ENCODE assay signal across 11 cellular contexts in the genomic region with DNA sequence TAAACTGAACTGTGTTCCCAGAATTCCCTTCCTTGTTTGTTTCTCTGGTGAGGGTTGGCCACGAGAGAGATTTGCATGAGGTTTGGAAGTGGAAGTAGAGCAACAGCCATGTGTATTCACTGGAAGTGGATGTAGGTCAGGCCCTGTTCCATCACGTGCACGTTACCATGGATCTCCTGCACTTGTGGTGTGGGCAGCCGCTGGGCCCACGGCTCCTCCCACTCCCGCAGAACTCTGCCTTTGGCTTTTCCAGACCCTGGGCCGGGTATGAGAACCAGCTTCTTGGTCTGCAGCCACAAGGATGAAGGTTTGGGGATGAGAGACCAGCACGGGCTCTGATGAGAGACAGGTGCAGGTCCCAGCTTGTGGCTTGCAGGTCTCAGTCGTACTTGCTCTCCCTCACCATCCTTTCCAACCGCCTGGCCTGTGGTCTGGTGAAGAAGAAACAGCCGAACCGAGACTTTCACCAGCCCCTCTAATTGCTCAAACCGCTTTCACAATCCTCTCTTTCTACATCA.
DNase-seq lines count a peak whose midpoint lies in the region; ATAC-seq and TF ChIP-seq lines count a peak whose summit lies in the region.
"Had no signal": no experiment of that assay in that cellular context is flagged by ENCODE, and none has a peak within 500 bp of the region (broad histone marks: within the 10 kb centered on the region; RNA-seq: fewer than 3 reads in every experiment).

No MANE protein-coding gene starts in this region.

- H3K9me3 Mint-ChIP-seq in CD14-positive monocyte: peaks cover 0 to 3% (median 1%) of the 10 kb centered on the region in 7 donors

- peaks cover 41 to 46% of the 10 kb centered on the region in 2 donors for H3K36me3 Mint-ChIP-seq in CD14-positive monocyte

- TF ChIP-seq CTCF in CD14-positive monocyte (IDR thresholded peaks at IDR 0.05): no peak
- no peak for TF ChIP-seq CTCF in astrocyte of the spinal cord (IDR thresholded peaks at IDR 0.05; ENCODE audit: low read depth, low read length)
- no peak for TF ChIP-seq CTCF in GM10266 (IDR thresholded peaks at IDR 0.05; ENCODE audit: control insufficient read depth, insufficient read depth, low read depth, missing control alignments)

- in situ Hi-C loops in astrocyte of the spinal cord (cut with HindIII; ENCODE audit: low sequenced_read_pairs): no loop called here

- intact Hi-C loops in CD14-positive monocyte (cut with micrococcal nuclease): loop anchor here in 1 of 2 donors (10.0 kb wide), 1 partner anchor 97 kb away; a partner anchor contains a TSS
- intact Hi-C loops in Right ventricle myocardium inferior (cut with DNase I): no loop called here

- H3K27me3 Mint-ChIP-seq in CD14-positive monocyte (ENCODE audit: low read depth in 3 of 3): peaks cover 0 to 5% (median 1%) of the 10 kb centered on the region in 3 donors
- H3K27me3 Mint-ChIP-seq: naive B cell had no signal

- no peak overlapping the region for H3K4me3 ChIP-seq in astrocyte of the spinal cord (ENCODE audit: low read depth, low read length)
- H3K4me3 ChIP-seq: SJSA1 had no signal

- DNase-seq in CD14-positive monocyte (ENCODE audit: low spot score): peak; percentile 55
- peak; percentile 62 for DNase-seq in SW480 (ENCODE audit: low spot score)
- peak; percentile 28 for DNase-seq in astrocyte of the spinal cord (ENCODE audit: low read depth, low spot score)
- peak in 42 of 56 donors; percentile 7 to 76 (median 35) for DNase-seq in nucleus accumbens (lab: John Stamatoyannopoulos, UW)
- DNase-seq in NCI-H1694 (lab: John Stamatoyannopoulos, UW): no peak
- DNase-seq in Right ventricle myocardium inferior (ENCODE audit: missing footprints): no peak
- DNase-seq in GM10266 (ENCODE audit: extremely low spot score): no peak
- no peak for DNase-seq in GM19240 (ENCODE audit: insufficient read length, low spot score)
- DNase-seq: DMS79 treated with DMSO at 0.1 percent for 48 hours, naive B cell had no signal

- no peak for ATAC-seq in Right ventricle myocardium inferior

- H3K27ac Mint-ChIP-seq in CD14-positive monocyte: peak overlapping the region in 5 of 7 donors; percentile 3 to 76 (median 26)

- peaks cover 21% of the 10 kb centered on the region for H3K4me1 Mint-ChIP-seq in CD14-positive monocyte

- H3K4me3 Mint-ChIP-seq in CD14-positive monocyte: peak overlapping the region; percentile 26 to 42
- H3K4me3 Mint-ChIP-seq: naive B cell had no signal

Comparison
In these comparisons a context has a peak if more than half of its experiments do, and no peak if none do; other contexts are left out.
1. DNase-seq: peak in CD14-positive monocyte (single experiment), SW480 (single experiment), astrocyte of the spinal cord (single experiment) and nucleus accumbens (42 of 56); none in NCI-H1694 (single experiment), Right ventricle myocardium inferior (single experiment), GM10266 (single experiment) and GM19240 (single experiment).